Comparison of ENCODE assay signal across 1 cellular context in the genomic region with DNA sequence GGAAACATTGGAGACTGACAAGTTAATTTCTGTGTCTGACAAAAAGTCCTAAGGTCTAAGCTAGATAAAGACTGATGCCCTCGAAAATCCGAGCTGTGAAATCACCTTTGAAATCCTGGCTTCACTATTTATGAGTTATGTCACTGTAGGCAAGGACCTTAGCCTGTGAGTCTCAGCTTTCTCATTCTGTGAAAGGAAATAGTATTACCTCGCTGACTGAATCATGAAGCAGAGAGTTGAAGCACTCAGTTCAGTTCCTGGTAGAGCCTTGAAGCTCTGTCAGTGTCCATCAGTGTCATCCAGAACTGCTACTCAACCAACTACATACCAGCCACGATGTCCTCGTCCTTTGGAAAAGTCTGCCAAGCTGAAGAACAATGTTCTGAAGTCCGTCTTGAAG.
TF ChIP-seq lines count a peak whose summit lies in the region.

No MANE protein-coding gene starts in this region.

TF ChIP-seq in SK-N-SH, 30 proteins besides CTCF, POLR2A, EP300 and RAD21 (continued from another document):
- TF ChIP-seq USF1 (IDR thresholded peaks at IDR 0.05; ENCODE audit: borderline replicate concordance, low read depth) (no peak), JUND (IDR thresholded peaks at IDR 0.05) (no peak), YY1 (IDR thresholded peaks at IDR 0.05; ENCODE audit: low read depth) (no peak), GABPA (IDR thresholded peaks at IDR 0.05; ENCODE audit: low read depth) (no peak), ELF1 (IDR thresholded peaks at IDR 0.05) (no peak), SMC3 (IDR thresholded peaks at IDR 0.05; ENCODE audit: low read depth, low read length) (no peak), PBX3 (IDR thresholded peaks at IDR 0.05) (no peak), POLR2AphosphoS5 (IDR thresholded peaks at IDR 0.05; ENCODE audit: low read depth, low read length) (no peak), MEF2A (IDR thresholded peaks at IDR 0.05; ENCODE audit: borderline replicate concordance, low read depth) (no peak), MAX (IDR thresholded peaks at IDR 0.05; ENCODE audit: low read depth) (no peak)
- TF ChIP-seq, protein P1, sequence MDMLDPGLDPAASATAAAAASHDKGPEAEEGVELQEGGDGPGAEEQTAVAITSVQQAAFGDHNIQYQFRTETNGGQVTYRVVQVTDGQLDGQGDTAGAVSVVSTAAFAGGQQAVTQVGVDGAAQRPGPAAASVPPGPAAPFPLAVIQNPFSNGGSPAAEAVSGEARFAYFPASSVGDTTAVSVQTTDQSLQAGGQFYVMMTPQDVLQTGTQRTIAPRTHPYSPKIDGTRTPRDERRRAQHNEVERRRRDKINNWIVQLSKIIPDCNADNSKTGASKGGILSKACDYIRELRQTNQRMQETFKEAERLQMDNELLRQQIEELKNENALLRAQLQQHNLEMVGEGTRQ (IDR thresholded peaks at IDR 0.05; ENCODE audit: borderline replicate concordance, low read depth, low read length): no peak
